Comparison of ENCODE assay signal across 10 cellular contexts in the genomic region with DNA sequence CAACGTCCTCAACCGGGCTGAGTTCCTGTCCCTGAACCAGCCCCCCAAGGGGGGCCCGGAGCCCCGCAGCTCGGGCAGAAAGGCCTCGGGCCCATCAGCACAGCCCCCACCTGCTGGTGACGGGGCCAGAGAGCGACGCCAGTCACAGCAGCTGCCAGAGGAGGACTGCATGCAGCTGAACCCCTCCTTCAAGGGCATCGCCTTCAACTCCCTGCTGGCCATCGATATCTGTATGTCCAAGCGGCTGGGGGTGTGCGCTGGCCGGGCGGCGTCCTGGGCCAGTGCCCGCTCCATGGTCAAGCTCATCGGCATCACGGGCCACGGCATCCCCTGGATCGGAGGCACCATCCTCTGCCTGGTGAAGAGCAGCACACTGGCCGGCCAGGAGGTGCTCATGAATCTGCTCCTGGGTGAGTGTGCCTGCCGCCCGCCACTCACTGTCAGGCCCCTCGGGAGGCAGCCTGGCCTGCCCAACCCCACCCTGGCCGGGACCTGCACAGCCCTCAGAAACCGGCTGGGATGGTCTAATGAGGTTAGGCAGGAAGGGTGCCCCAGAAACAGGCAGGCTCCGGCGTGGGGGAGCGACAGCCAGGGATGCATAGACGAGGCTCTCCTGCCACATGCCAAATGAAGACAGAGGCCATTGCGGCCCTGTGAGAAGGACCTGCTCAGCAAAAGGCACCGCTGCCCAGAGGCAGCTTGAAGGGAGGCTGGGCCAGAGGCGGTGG. TPM values are rescaled to one million over a fixed set of nuclear protein-coding genes. Genes with fewer than 3 reads are reported as not detected.
DNase-seq lines count a peak whose midpoint lies in the region; ATAC-seq and TF ChIP-seq lines count a peak whose summit lies in the region.
"Had no signal": no experiment of that assay in that cellular context is flagged by ENCODE, and none has a peak within 500 bp of the region (broad histone marks: within the 10 kb centered on the region; RNA-seq: fewer than 3 reads in every experiment).

No MANE protein-coding gene starts in this region.

- H3K36me3 Mint-ChIP-seq in HFFc6 (ENCODE audit: low read depth) = no peaks in the 10 kb centered on the region
- no peaks in the 10 kb centered on the region for H3K36me3 Mint-ChIP-seq in stimulated activated memory B cell treated with anti-CD40 and anti-IgM and Interleukin-4, amounts not matched to agents 10 μg/mL and 1 μg/mL and 100 μg/mL, for 72 hours
- H3K36me3 Mint-ChIP-seq in activated naive CD4-positive, alpha-beta T cell treated with anti-CD3 and anti-CD28 coated beads, Interleukin-2, amount 10 ng/mL, durations not matched to agents 7 days and 5 days = no peaks in the 10 kb centered on the region
- H3K36me3 Mint-ChIP-seq: naive thymus-derived CD8-positive, alpha-beta T cell had no signal

- H3K9me3 Mint-ChIP-seq in HFFc6 = no peaks in the 10 kb centered on the region
- H3K9me3 Mint-ChIP-seq in stimulated activated memory B cell treated with anti-CD40 and anti-IgM and Interleukin-4, amounts not matched to agents 10 μg/mL and 1 μg/mL and 100 μg/mL, for 72 hours = no peaks in the 10 kb centered on the region
- no peaks in the 10 kb centered on the region for H3K9me3 Mint-ChIP-seq in activated naive CD4-positive, alpha-beta T cell treated with anti-CD3 and anti-CD28 coated beads, Interleukin-2, amount 10 ng/mL, durations not matched to agents 7 days and 5 days
- H3K9me3 Mint-ChIP-seq: naive thymus-derived CD8-positive, alpha-beta T cell had no signal

- TF ChIP-seq CTCF in HFFc6 (IDR thresholded peaks at IDR 0.05) = no peak

- intact Hi-C loops in posterior vena cava (cut with DNase I) = no loop called here

- CTCF ChIA-PET in activated naive CD4-positive, alpha-beta T cell treated with anti-CD3 and anti-CD28 coated beads, Interleukin-2, amount 10 ng/mL, durations not matched to agents 7 days and 5 days (lab: Charles Lee) = interaction anchor here (1.5 kb wide), 1 partner anchor 46 kb away, joined by 4 read pairs; no protein-coding TSS in a partner anchor

- ATAC-seq in stimulated activated memory B cell treated with anti-CD40 and anti-IgM and Interleukin-4, amounts not matched to agents 10 μg/mL and 1 μg/mL and 100 μg/mL, for 72 hours = peak; percentile 17
- ATAC-seq in GM18505 (IDR thresholded peaks at IDR 0.05; ENCODE audit: unreplicated experiment) = no peak

- no peaks in the 10 kb centered on the region for H3K27me3 Mint-ChIP-seq in HFFc6 (ENCODE audit: insufficient read depth)
- no peaks in the 10 kb centered on the region for H3K27me3 Mint-ChIP-seq in stimulated activated memory B cell treated with anti-CD40 and anti-IgM and Interleukin-4, amounts not matched to agents 10 μg/mL and 1 μg/mL and 100 μg/mL, for 72 hours
- H3K27me3 Mint-ChIP-seq in activated naive CD4-positive, alpha-beta T cell treated with anti-CD3 and anti-CD28 coated beads, Interleukin-2, amount 10 ng/mL, durations not matched to agents 7 days and 5 days = peaks cover 32% of the 10 kb centered on the region
- H3K27me3 Mint-ChIP-seq: naive thymus-derived CD8-positive, alpha-beta T cell had no signal

- DNase-seq in HFFc6 (no peak), cerebellum (ENCODE audit: low spot score) (peak; percentile 28), posterior vena cava (ENCODE audit: low spot score) (no peak), CD1c-positive myeloid dendritic cell (ENCODE audit: extremely low spot score) (no peak)
- DNase-seq in activated naive CD4-positive, alpha-beta T cell treated with anti-CD3 and anti-CD28 coated beads, Interleukin-2, amount 10 ng/mL, durations not matched to agents 7 days and 5 days = no peak

- no peak for TF ChIP-seq POLR2A in GM18505 (IDR thresholded peaks at IDR 0.05; ENCODE audit: borderline replicate concordance, extremely low read depth, insufficient read depth, insufficient read length)

- peaks cover 5% of the 10 kb centered on the region; the same call in 1 of the 2 replicates for H3K4me1 Mint-ChIP-seq in HFFc6 (ENCODE audit: low read depth)
- H3K4me1 Mint-ChIP-seq in stimulated activated memory B cell treated with anti-CD40 and anti-IgM and Interleukin-4, amounts not matched to agents 10 μg/mL and 1 μg/mL and 100 μg/mL, for 72 hours = no peaks in the 10 kb centered on the region
- H3K4me1 Mint-ChIP-seq in activated naive CD4-positive, alpha-beta T cell treated with anti-CD3 and anti-CD28 coated beads, Interleukin-2, amount 10 ng/mL, durations not matched to agents 7 days and 5 days = no peaks in the 10 kb centered on the region

- no peaks in the 10 kb centered on the region for H3K27me3 ChIP-seq in layer of hippocampus (ENCODE audit: control insufficient read depth, insufficient read depth, low read length)

- peak overlapping the region; percentile 87 for H3K27ac ChIP-seq in layer of hippocampus (ENCODE audit: low read depth, low read length)
- H3K27ac ChIP-seq: SK-N-MC had no signal

- H3K4me3 Mint-ChIP-seq in HFFc6 = peak overlapping the region; percentile 79; the same call in 1 of the 2 replicates
- no peak overlapping the region for H3K4me3 Mint-ChIP-seq in stimulated activated memory B cell treated with anti-CD40 and anti-IgM and Interleukin-4, amounts not matched to agents 10 μg/mL and 1 μg/mL and 100 μg/mL, for 72 hours
- H3K4me3 Mint-ChIP-seq in activated naive CD4-positive, alpha-beta T cell treated with anti-CD3 and anti-CD28 coated beads, Interleukin-2, amount 10 ng/mL, durations not matched to agents 7 days and 5 days = no peak overlapping the region

- no peak overlapping the region; the same call in 1 of the 2 replicates for H3K27ac Mint-ChIP-seq in HFFc6
- H3K27ac Mint-ChIP-seq in stimulated activated memory B cell treated with anti-CD40 and anti-IgM and Interleukin-4, amounts not matched to agents 10 μg/mL and 1 μg/mL and 100 μg/mL, for 72 hours = no peak overlapping the region
- no peak overlapping the region for H3K27ac Mint-ChIP-seq in activated naive CD4-positive, alpha-beta T cell treated with anti-CD3 and anti-CD28 coated beads, Interleukin-2, amount 10 ng/mL, durations not matched to agents 7 days and 5 days
- H3K27ac Mint-ChIP-seq: naive thymus-derived CD8-positive, alpha-beta T cell had no signal

RNA-seq across cellular contexts. Expression of gene PLPP7, which starts 0.7 kb away (rescaled TPM):
- total RNA-seq in HFFc6 (2021; fragmentation: NEBNext Ultra II Directional; extraction: Animal tissue kit (Norgen Biotek cat#: 25700)) = 10 to 100 TPM in 1 of 6 experiments, 1 to 10 TPM in 5; 1.2 to 10.2 (median 1.9) TPM
- total RNA-seq in cerebellum (6.6 TPM), posterior vena cava (1 to 10 TPM; 8.9 to 9.8 TPM)

RNA-seq across cellular contexts. Expression of gene FAM78A, which starts 13.9 kb away (rescaled TPM):
- under 1 TPM; 0.11 to 0.83 (median 0.34) TPM for total RNA-seq in HFFc6 (2021; fragmentation: NEBNext Ultra II Directional; extraction: Animal tissue kit (Norgen Biotek cat#: 25700))
- total RNA-seq in cerebellum = 1.7 TPM
- 1 to 10 TPM; 3.0 to 4.1 TPM for total RNA-seq in posterior vena cava
